Comparison of ENCODE assay signal across 1 cellular context in the genomic region with DNA sequence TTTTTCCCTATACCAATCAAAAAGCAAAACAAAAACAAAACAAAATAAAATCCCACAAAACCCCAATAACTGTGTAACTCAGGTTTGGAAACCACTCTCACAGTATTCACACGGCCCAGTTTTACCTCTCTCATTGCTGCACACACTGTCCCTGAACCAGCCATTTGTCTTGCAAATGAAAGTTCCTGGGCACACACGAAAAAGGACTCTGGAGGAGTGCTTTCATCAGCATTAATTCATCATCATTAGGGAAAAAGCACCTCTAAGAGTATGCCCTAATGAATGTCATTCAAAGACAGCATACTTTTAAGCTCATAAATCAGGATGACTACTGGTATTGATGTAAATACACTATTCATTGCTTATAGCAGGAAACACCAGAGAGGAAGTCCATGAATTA.
TF ChIP-seq lines count a peak whose summit lies in the region.

No MANE protein-coding gene starts in this region.

TF ChIP-seq in H1, 55 proteins besides CTCF, POLR2A, EP300 and RAD21 (continued from another document):
- TF ChIP-seq CEBPB (IDR thresholded peaks at IDR 0.05; ENCODE audit: low read depth, low read length) (no peak), TBP (IDR thresholded peaks at IDR 0.05; ENCODE audit: low read depth, low read length) (no peak)
- TF ChIP-seq, protein P1, sequence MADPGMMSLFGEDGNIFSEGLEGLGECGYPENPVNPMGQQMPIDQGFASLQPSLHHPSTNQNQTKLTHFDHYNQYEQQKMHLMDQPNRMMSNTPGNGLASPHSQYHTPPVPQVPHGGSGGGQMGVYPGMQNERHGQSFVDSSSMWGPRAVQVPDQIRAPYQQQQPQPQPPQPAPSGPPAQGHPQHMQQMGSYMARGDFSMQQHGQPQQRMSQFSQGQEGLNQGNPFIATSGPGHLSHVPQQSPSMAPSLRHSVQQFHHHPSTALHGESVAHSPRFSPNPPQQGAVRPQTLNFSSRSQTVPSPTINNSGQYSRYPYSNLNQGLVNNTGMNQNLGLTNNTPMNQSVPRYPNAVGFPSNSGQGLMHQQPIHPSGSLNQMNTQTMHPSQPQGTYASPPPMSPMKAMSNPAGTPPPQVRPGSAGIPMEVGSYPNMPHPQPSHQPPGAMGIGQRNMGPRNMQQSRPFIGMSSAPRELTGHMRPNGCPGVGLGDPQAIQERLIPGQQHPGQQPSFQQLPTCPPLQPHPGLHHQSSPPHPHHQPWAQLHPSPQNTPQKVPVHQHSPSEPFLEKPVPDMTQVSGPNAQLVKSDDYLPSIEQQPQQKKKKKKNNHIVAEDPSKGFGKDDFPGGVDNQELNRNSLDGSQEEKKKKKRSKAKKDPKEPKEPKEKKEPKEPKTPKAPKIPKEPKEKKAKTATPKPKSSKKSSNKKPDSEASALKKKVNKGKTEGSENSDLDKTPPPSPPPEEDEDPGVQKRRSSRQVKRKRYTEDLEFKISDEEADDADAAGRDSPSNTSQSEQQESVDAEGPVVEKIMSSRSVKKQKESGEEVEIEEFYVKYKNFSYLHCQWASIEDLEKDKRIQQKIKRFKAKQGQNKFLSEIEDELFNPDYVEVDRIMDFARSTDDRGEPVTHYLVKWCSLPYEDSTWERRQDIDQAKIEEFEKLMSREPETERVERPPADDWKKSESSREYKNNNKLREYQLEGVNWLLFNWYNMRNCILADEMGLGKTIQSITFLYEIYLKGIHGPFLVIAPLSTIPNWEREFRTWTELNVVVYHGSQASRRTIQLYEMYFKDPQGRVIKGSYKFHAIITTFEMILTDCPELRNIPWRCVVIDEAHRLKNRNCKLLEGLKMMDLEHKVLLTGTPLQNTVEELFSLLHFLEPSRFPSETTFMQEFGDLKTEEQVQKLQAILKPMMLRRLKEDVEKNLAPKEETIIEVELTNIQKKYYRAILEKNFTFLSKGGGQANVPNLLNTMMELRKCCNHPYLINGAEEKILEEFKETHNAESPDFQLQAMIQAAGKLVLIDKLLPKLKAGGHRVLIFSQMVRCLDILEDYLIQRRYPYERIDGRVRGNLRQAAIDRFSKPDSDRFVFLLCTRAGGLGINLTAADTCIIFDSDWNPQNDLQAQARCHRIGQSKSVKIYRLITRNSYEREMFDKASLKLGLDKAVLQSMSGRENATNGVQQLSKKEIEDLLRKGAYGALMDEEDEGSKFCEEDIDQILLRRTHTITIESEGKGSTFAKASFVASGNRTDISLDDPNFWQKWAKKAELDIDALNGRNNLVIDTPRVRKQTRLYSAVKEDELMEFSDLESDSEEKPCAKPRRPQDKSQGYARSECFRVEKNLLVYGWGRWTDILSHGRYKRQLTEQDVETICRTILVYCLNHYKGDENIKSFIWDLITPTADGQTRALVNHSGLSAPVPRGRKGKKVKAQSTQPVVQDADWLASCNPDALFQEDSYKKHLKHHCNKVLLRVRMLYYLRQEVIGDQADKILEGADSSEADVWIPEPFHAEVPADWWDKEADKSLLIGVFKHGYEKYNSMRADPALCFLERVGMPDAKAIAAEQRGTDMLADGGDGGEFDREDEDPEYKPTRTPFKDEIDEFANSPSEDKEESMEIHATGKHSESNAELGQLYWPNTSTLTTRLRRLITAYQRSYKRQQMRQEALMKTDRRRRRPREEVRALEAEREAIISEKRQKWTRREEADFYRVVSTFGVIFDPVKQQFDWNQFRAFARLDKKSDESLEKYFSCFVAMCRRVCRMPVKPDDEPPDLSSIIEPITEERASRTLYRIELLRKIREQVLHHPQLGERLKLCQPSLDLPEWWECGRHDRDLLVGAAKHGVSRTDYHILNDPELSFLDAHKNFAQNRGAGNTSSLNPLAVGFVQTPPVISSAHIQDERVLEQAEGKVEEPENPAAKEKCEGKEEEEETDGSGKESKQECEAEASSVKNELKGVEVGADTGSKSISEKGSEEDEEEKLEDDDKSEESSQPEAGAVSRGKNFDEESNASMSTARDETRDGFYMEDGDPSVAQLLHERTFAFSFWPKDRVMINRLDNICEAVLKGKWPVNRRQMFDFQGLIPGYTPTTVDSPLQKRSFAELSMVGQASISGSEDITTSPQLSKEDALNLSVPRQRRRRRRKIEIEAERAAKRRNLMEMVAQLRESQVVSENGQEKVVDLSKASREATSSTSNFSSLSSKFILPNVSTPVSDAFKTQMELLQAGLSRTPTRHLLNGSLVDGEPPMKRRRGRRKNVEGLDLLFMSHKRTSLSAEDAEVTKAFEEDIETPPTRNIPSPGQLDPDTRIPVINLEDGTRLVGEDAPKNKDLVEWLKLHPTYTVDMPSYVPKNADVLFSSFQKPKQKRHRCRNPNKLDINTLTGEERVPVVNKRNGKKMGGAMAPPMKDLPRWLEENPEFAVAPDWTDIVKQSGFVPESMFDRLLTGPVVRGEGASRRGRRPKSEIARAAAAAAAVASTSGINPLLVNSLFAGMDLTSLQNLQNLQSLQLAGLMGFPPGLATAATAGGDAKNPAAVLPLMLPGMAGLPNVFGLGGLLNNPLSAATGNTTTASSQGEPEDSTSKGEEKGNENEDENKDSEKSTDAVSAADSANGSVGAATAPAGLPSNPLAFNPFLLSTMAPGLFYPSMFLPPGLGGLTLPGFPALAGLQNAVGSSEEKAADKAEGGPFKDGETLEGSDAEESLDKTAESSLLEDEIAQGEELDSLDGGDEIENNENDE (IDR thresholded peaks at IDR 0.05; ENCODE audit: insufficient replicate concordance, low read length) = no peak
